Comparison of ENCODE assay signal across 1 cellular context in genomic region chr9:109118802-109119438, GRCh38.
TF ChIP-seq lines count a peak whose summit lies in the region.

No MANE protein-coding gene starts in this region.

TF ChIP-seq in HepG2, 621 proteins besides CTCF, POLR2A, EP300 and RAD21:
- TF ChIP-seq, protein P1, sequence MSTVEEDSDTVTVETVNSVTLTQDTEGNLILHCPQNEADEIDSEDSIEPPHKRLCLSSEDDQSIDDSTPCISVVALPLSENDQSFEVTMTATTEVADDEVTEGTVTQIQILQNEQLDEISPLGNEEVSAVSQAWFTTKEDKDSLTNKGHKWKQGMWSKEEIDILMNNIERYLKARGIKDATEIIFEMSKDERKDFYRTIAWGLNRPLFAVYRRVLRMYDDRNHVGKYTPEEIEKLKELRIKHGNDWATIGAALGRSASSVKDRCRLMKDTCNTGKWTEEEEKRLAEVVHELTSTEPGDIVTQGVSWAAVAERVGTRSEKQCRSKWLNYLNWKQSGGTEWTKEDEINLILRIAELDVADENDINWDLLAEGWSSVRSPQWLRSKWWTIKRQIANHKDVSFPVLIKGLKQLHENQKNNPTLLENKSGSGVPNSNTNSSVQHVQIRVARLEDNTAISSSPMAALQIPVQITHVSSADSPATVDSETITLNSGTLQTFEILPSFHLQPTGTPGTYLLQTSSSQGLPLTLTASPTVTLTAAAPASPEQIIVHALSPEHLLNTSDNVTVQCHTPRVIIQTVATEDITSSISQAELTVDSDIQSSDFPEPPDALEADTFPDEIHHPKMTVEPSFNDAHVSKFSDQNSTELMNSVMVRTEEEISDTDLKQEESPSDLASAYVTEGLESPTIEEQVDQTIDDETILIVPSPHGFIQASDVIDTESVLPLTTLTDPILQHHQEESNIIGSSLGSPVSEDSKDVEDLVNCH (CRISPR knock-in tag; IDR thresholded peaks at IDR 0.05): no peak
- TF ChIP-seq HOXA9 (CRISPR knock-in tag; IDR thresholded peaks at IDR 0.05; ENCODE audit: borderline replicate concordance) (0 out of 2 replicates have a peak, but pooled peaks have one; percentile 49), ZNF607 (CRISPR knock-in tag; IDR thresholded peaks at IDR 0.05; ENCODE audit: borderline replicate concordance) (no peak), MIXL1 (CRISPR knock-in tag; IDR thresholded peaks at IDR 0.05) (no peak), CHD2 (IDR thresholded peaks at IDR 0.05; ENCODE audit: low read depth, low read length) (no peak), TSC22D2 (CRISPR knock-in tag; IDR thresholded peaks at IDR 0.05; ENCODE audit: borderline replicate concordance) (no peak), MTA1 (CRISPR knock-in tag; IDR thresholded peaks at IDR 0.05; ENCODE audit: borderline replicate concordance) (0 out of 2 replicates have a peak, but pooled peaks have one; percentile 35), ZBTB20 (CRISPR knock-in tag; IDR thresholded peaks at IDR 0.05; ENCODE audit: borderline replicate concordance, low read depth) (0 out of 2 replicates have a peak, but pooled peaks have one; percentile 11), BORCS8-MEF2B (CRISPR knock-in tag; IDR thresholded peaks at IDR 0.05) (peak; percentile 40; the same call in 1 of the 2 replicates), ZNF431 (CRISPR knock-in tag; IDR thresholded peaks at IDR 0.05; ENCODE audit: borderline replicate concordance, low read depth) (peak; percentile 19; the same call in 1 of the 2 replicates), KLF6 (CRISPR knock-in tag; IDR thresholded peaks at IDR 0.05) (peak; percentile 13; the same call in 1 of the 2 replicates), ZNF180 (CRISPR knock-in tag; IDR thresholded peaks at IDR 0.05; ENCODE audit: borderline replicate concordance, low read depth) (no peak), ZNF451 (CRISPR knock-in tag; IDR thresholded peaks at IDR 0.05) (no peak), SAP130 (CRISPR knock-in tag; IDR thresholded peaks at IDR 0.05; ENCODE audit: low read depth) (no peak), NFE2L1 (CRISPR knock-in tag; IDR thresholded peaks at IDR 0.05; ENCODE audit: borderline replicate concordance) (peak; percentile 53; the same call in 1 of the 2 replicates), ESRRA (CRISPR knock-in tag; IDR thresholded peaks at IDR 0.05; ENCODE audit: low read depth) (peak; percentile 31; the same call in 1 of the 2 replicates), GTF3A (CRISPR knock-in tag; conservative IDR thresholded peaks at IDR 0.05) (no peak), SNAI1 (CRISPR knock-in tag; IDR thresholded peaks at IDR 0.05; ENCODE audit: borderline replicate concordance) (peak; percentile 33; the same call in 1 of the 2 replicates), SALL1 (CRISPR knock-in tag; IDR thresholded peaks at IDR 0.05) (peak; percentile 48; the same call in 1 of the 2 replicates), MEF2D (CRISPR knock-in tag; IDR thresholded peaks at IDR 0.05) (0 out of 2 replicates have a peak, but pooled peaks have one; percentile 35), ZNF501 (CRISPR knock-in tag; IDR thresholded peaks at IDR 0.05) (peak; percentile 32; the same call in 1 of the 2 replicates), RXRA (CRISPR knock-in tag; IDR thresholded peaks at IDR 0.05) (no peak), SAFB2 (CRISPR knock-in tag; IDR thresholded peaks at IDR 0.05; ENCODE audit: borderline replicate concordance, low read depth) (0 out of 2 replicates have a peak, but pooled peaks have one; percentile 19), PLRG1 (conservative IDR thresholded peaks at IDR 0.05) (no peak), CSRNP1 (CRISPR knock-in tag; IDR thresholded peaks at IDR 0.05) (0 out of 2 replicates have a peak, but pooled peaks have one; percentile 9), KLF13 (CRISPR knock-in tag; IDR thresholded peaks at IDR 0.05) (no peak), PCBP1 (IDR thresholded peaks at IDR 0.05; ENCODE audit: borderline replicate concordance, low read depth, low read length) (no peak), EEA1 (CRISPR knock-in tag; IDR thresholded peaks at IDR 0.05; ENCODE audit: borderline replicate concordance) (0 out of 2 replicates have a peak, but pooled peaks have one; percentile 72)
- TF ChIP-seq, protein P2, sequence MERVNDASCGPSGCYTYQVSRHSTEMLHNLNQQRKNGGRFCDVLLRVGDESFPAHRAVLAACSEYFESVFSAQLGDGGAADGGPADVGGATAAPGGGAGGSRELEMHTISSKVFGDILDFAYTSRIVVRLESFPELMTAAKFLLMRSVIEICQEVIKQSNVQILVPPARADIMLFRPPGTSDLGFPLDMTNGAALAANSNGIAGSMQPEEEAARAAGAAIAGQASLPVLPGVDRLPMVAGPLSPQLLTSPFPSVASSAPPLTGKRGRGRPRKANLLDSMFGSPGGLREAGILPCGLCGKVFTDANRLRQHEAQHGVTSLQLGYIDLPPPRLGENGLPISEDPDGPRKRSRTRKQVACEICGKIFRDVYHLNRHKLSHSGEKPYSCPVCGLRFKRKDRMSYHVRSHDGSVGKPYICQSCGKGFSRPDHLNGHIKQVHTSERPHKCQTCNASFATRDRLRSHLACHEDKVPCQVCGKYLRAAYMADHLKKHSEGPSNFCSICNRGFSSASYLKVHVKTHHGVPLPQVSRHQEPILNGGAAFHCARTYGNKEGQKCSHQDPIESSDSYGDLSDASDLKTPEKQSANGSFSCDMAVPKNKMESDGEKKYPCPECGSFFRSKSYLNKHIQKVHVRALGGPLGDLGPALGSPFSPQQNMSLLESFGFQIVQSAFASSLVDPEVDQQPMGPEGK (CRISPR knock-in tag; IDR thresholded peaks at IDR 0.05): 0 out of 2 replicates have a peak, but pooled peaks have one; percentile 27
- TF ChIP-seq, protein P3, sequence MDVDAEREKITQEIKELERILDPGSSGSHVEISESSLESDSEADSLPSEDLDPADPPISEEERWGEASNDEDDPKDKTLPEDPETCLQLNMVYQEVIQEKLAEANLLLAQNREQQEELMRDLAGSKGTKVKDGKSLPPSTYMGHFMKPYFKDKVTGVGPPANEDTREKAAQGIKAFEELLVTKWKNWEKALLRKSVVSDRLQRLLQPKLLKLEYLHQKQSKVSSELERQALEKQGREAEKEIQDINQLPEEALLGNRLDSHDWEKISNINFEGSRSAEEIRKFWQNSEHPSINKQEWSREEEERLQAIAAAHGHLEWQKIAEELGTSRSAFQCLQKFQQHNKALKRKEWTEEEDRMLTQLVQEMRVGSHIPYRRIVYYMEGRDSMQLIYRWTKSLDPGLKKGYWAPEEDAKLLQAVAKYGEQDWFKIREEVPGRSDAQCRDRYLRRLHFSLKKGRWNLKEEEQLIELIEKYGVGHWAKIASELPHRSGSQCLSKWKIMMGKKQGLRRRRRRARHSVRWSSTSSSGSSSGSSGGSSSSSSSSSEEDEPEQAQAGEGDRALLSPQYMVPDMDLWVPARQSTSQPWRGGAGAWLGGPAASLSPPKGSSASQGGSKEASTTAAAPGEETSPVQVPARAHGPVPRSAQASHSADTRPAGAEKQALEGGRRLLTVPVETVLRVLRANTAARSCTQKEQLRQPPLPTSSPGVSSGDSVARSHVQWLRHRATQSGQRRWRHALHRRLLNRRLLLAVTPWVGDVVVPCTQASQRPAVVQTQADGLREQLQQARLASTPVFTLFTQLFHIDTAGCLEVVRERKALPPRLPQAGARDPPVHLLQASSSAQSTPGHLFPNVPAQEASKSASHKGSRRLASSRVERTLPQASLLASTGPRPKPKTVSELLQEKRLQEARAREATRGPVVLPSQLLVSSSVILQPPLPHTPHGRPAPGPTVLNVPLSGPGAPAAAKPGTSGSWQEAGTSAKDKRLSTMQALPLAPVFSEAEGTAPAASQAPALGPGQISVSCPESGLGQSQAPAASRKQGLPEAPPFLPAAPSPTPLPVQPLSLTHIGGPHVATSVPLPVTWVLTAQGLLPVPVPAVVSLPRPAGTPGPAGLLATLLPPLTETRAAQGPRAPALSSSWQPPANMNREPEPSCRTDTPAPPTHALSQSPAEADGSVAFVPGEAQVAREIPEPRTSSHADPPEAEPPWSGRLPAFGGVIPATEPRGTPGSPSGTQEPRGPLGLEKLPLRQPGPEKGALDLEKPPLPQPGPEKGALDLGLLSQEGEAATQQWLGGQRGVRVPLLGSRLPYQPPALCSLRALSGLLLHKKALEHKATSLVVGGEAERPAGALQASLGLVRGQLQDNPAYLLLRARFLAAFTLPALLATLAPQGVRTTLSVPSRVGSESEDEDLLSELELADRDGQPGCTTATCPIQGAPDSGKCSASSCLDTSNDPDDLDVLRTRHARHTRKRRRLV (CRISPR knock-in tag; IDR thresholded peaks at IDR 0.05): 0 out of 2 replicates have a peak, but pooled peaks have one; percentile 14
- TF ChIP-seq, protein P4, sequence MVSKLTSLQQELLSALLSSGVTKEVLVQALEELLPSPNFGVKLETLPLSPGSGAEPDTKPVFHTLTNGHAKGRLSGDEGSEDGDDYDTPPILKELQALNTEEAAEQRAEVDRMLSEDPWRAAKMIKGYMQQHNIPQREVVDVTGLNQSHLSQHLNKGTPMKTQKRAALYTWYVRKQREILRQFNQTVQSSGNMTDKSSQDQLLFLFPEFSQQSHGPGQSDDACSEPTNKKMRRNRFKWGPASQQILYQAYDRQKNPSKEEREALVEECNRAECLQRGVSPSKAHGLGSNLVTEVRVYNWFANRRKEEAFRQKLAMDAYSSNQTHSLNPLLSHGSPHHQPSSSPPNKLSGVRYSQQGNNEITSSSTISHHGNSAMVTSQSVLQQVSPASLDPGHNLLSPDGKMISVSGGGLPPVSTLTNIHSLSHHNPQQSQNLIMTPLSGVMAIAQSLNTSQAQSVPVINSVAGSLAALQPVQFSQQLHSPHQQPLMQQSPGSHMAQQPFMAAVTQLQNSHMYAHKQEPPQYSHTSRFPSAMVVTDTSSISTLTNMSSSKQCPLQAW (CRISPR knock-in tag; IDR thresholded peaks at IDR 0.05): 0 out of 2 replicates have a peak, but pooled peaks have one; percentile 43
- TF ChIP-seq, protein P5, sequence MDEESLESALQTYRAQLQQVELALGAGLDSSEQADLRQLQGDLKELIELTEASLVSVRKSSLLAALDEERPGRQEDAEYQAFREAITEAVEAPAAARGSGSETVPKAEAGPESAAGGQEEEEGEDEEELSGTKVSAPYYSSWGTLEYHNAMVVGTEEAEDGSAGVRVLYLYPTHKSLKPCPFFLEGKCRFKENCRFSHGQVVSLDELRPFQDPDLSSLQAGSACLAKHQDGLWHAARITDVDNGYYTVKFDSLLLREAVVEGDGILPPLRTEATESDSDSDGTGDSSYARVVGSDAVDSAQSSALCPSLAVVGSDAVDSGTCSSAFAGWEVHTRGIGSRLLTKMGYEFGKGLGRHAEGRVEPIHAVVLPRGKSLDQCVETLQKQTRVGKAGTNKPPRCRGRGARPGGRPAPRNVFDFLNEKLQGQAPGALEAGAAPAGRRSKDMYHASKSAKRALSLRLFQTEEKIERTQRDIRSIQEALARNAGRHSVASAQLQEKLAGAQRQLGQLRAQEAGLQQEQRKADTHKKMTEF (CRISPR knock-in tag; IDR thresholded peaks at IDR 0.05): no peak
- TF ChIP-seq, protein P6, sequence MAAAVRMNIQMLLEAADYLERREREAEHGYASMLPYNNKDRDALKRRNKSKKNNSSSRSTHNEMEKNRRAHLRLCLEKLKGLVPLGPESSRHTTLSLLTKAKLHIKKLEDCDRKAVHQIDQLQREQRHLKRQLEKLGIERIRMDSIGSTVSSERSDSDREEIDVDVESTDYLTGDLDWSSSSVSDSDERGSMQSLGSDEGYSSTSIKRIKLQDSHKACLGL (CRISPR knock-in tag; IDR thresholded peaks at IDR 0.05): peak; percentile 63; the same call in 1 of the 2 replicates
- TF ChIP-seq, protein P7, sequence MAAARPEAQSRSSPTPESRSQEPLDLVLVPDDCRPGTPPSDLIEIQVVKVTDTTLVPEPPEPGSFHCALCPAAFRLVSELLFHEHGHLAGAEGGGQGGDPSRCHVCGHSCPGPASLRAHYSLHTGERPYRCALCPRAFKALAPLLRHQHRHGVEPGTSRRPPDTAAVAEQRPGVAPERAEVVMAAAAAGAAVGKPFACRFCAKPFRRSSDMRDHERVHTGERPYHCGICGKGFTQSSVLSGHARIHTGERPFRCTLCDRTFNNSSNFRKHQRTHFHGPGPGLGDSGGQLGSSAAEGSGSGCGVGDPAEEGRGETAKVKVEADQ (CRISPR knock-in tag; IDR thresholded peaks at IDR 0.05; ENCODE audit: borderline replicate concordance): peak; percentile 1; the same call in 1 of the 2 replicates
- TF ChIP-seq, protein P8, sequence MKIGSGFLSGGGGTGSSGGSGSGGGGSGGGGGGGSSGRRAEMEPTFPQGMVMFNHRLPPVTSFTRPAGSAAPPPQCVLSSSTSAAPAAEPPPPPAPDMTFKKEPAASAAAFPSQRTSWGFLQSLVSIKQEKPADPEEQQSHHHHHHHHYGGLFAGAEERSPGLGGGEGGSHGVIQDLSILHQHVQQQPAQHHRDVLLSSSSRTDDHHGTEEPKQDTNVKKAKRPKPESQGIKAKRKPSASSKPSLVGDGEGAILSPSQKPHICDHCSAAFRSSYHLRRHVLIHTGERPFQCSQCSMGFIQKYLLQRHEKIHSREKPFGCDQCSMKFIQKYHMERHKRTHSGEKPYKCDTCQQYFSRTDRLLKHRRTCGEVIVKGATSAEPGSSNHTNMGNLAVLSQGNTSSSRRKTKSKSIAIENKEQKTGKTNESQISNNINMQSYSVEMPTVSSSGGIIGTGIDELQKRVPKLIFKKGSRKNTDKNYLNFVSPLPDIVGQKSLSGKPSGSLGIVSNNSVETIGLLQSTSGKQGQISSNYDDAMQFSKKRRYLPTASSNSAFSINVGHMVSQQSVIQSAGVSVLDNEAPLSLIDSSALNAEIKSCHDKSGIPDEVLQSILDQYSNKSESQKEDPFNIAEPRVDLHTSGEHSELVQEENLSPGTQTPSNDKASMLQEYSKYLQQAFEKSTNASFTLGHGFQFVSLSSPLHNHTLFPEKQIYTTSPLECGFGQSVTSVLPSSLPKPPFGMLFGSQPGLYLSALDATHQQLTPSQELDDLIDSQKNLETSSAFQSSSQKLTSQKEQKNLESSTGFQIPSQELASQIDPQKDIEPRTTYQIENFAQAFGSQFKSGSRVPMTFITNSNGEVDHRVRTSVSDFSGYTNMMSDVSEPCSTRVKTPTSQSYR (CRISPR knock-in tag; IDR thresholded peaks at IDR 0.05; ENCODE audit: borderline replicate concordance): 0 out of 2 replicates have a peak, but pooled peaks have one; percentile 11
- TF ChIP-seq, protein P9, sequence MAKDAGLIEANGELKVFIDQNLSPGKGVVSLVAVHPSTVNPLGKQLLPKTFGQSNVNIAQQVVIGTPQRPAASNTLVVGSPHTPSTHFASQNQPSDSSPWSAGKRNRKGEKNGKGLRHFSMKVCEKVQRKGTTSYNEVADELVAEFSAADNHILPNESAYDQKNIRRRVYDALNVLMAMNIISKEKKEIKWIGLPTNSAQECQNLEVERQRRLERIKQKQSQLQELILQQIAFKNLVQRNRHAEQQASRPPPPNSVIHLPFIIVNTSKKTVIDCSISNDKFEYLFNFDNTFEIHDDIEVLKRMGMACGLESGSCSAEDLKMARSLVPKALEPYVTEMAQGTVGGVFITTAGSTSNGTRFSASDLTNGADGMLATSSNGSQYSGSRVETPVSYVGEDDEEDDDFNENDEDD (CRISPR knock-in tag; IDR thresholded peaks at IDR 0.05; ENCODE audit: borderline replicate concordance): peak; percentile 26; the same call in 1 of the 2 replicates
